ENCODE assay signal across 16 cellular contexts in genomic region chr6:71476872-71477271, GRCh38.
"Had no signal": no experiment of that assay in that cellular context is flagged by ENCODE, and none has a peak within 500 bp of the region (broad histone marks: within the 10 kb centered on the region; RNA-seq: fewer than 3 reads in every experiment).

No MANE protein-coding gene starts in this region.

- H3K27me3 ChIP-seq: ascending aorta, cardiac muscle cell, sigmoid colon, suprapubic skin had no signal

- H3K27ac ChIP-seq: cardiac muscle cell, psoas muscle, suprapubic skin, VCaP had no signal

- DNase-seq: activated CD4-positive, alpha-beta memory T cell treated with anti-CD3 and anti-CD28 coated beads, Interleukin-2, amount 10 ng/mL, durations not matched to agents 7 days and 5 days; activated CD4-positive, alpha-beta T cell treated with anti-CD3 and anti-CD28 coated beads for 36 hours; activated naive CD8-positive, alpha-beta T cell treated with anti-CD3 and anti-CD28 coated beads, Interleukin-2, amount 10 ng/mL, durations not matched to agents 7 days and 5 days; activated T-cell treated with anti-CD3 and anti-CD28 coated beads, Interleukin-2, amount 50 U/mL, for 72 hours; kidney glomerular epithelial cell; mucosa of descending colon; natural killer cell; psoas muscle; sigmoid colon; stimulated activated CD4-positive, alpha-beta T cell treated with anti-CD3 and anti-CD28 coated beads, Interleukin-2, amount 100 ng/mL, for 48 hours; stimulated activated naive CD4-positive, alpha-beta T cell treated with Interleukin-2 at 50 U/mL for 16 hours; T-helper 1 cell had no signal

- ATAC-seq: activated CD4-positive, alpha-beta T cell treated with anti-CD3 and anti-CD28 coated beads for 36 hours; activated T-cell treated with anti-CD3 and anti-CD28 coated beads, Interleukin-2, amount 50 U/mL, for 72 hours; mucosa of descending colon; natural killer cell; psoas muscle had no signal

- H3K36me3 ChIP-seq: ascending aorta, cardiac muscle cell, sigmoid colon, suprapubic skin had no signal

- H3K9me3 ChIP-seq: ascending aorta, mucosa of descending colon, psoas muscle, sigmoid colon, suprapubic skin had no signal

- H3K4me3 ChIP-seq: ascending aorta, cardiac muscle cell, mucosa of descending colon, psoas muscle, sigmoid colon, suprapubic skin had no signal
